Comparison of ENCODE assay signal across 7 cellular contexts in the genomic region with DNA sequence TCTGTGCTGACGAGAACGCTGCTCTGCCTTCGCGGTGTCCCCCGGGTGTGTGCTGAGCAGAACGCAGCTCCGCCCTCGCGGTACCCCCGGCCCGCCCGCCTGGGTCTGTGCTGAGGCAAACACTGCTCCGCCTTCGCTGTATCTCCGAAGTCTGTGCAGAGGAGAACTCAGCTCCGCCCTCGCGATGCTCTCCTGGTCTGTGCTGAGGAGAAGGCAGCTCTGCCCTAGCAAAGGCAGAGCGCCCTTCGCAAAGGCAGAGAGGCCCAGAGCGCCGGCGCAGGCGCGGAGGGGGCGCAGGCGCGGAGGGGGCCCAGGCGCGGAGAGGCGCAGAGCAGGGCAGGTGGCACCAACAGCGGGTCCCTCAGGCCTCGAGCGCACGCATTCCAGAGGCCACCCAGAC.
DNase-seq lines count a peak whose midpoint lies in the region; ATAC-seq and TF ChIP-seq lines count a peak whose summit lies in the region.
"Not testable (repeated sequence)": the region's sequence is repeated elsewhere in the genome, so short reads cannot be mapped to it uniquely, and the experiment has no call there.

No MANE protein-coding gene starts in this region.

- H3K27ac Mint-ChIP-seq in T-helper 17 cell; effector memory CD8-positive, alpha-beta T cell: not testable (repeated sequence)

- H3K4me1 Mint-ChIP-seq in T-helper 17 cell; effector memory CD8-positive, alpha-beta T cell (ENCODE audit: low read depth in 2 of 2): not testable (repeated sequence)

- H3K4me3 ChIP-seq in mucosa of descending colon: not testable (repeated sequence)

- not testable (repeated sequence) for DNase-seq in T-helper 17 cell; effector memory CD8-positive, alpha-beta T cell; mucosa of descending colon

- H3K4me3 Mint-ChIP-seq in T-helper 17 cell; effector memory CD8-positive, alpha-beta T cell: not testable (repeated sequence)

- not testable (repeated sequence) for H3K27me3 Mint-ChIP-seq in T-helper 17 cell; effector memory CD8-positive, alpha-beta T cell

- TF ChIP-seq CTCF in mucosa of descending colon (IDR thresholded peaks at IDR 0.05): not testable (repeated sequence)

- intact Hi-C loops in mucosa of descending colon (cut with DNase I, micrococcal nuclease): not testable (repeated sequence)

- H3K36me3 Mint-ChIP-seq in T-helper 17 cell (ENCODE audit: low read depth); effector memory CD8-positive, alpha-beta T cell (ENCODE audit: insufficient read depth): not testable (repeated sequence)

- not testable (repeated sequence) for H3K4me1 ChIP-seq in mucosa of descending colon (ENCODE audit: low read depth)

- H3K36me3 ChIP-seq in mucosa of descending colon (ENCODE audit: low read depth): not testable (repeated sequence)

- ATAC-seq in GM18511 (IDR thresholded peaks at IDR 0.05; ENCODE audit: unreplicated experiment): peak; percentile 98
- ATAC-seq in GM21367 (IDR thresholded peaks at IDR 0.05; ENCODE audit: unreplicated experiment): peak; percentile 98
- ATAC-seq in HG02852 (IDR thresholded peaks at IDR 0.05; ENCODE audit: unreplicated experiment): peak; percentile 100
- ATAC-seq in HG03469 (IDR thresholded peaks at IDR 0.05; ENCODE audit: unreplicated experiment): peak; percentile 99
- ATAC-seq in T-helper 17 cell: peak; percentile 100
- ATAC-seq in effector memory CD8-positive, alpha-beta T cell (replicated peaks): peak; percentile 100
- peak; percentile 84 for ATAC-seq in mucosa of descending colon

- not testable (repeated sequence) for H3K9me3 ChIP-seq in T-helper 17 cell (ENCODE audit: control insufficient read depth, low read length, poor library complexity, severe bottlenecking)
- H3K9me3 ChIP-seq in mucosa of descending colon: peaks cover 22% of the 10 kb centered on the region

- not testable (repeated sequence) for H3K9me3 Mint-ChIP-seq in effector memory CD8-positive, alpha-beta T cell
